In genomic region chr20:50141811-50142561, GRCh38 we compare ENCODE assay signal across 15 cellular contexts. TPM values are rescaled to one million over a fixed set of nuclear protein-coding genes. Genes with fewer than 3 reads are reported as not detected.
DNase-seq lines count a peak whose midpoint lies in the region; ATAC-seq and TF ChIP-seq lines count a peak whose summit lies in the region.
"Had no signal": no experiment of that assay in that cellular context is flagged by ENCODE, and none has a peak within 500 bp of the region (broad histone marks: within the 10 kb centered on the region; RNA-seq: fewer than 3 reads in every experiment).

No MANE protein-coding gene starts in this region.

- H4K12ac ChIP-seq in trophoblast cell (ENCODE audit: low read depth, low read length): no peak overlapping the region

- H3K27me3 Mint-ChIP-seq in chondrocyte (ENCODE audit: low read depth): no peaks in the 10 kb centered on the region
- H3K27me3 Mint-ChIP-seq: type B pancreatic cell had no signal

- no peak overlapping the region for H3K4me3 ChIP-seq in AG04450 (ENCODE audit: low read depth, low read length)
- H3K4me3 ChIP-seq in GM23248: no peak overlapping the region
- H3K4me3 ChIP-seq in trophoblast cell (ENCODE audit: low read depth, low read length): no peak overlapping the region
- H3K4me3 ChIP-seq: GM12878 had no signal

- H2AFZ ChIP-seq in GM23248: no peak overlapping the region
- H2AFZ ChIP-seq in trophoblast cell (ENCODE audit: insufficient read depth, low read length, poor library complexity): no peak overlapping the region

- no peak for ATAC-seq in GM21423 (IDR thresholded peaks at IDR 0.05; ENCODE audit: unreplicated experiment)
- ATAC-seq: GM12878 had no signal

- no peak overlapping the region for H4K8ac ChIP-seq in trophoblast cell (ENCODE audit: low read depth, low read length)

- no peak overlapping the region for H2BK5ac ChIP-seq in trophoblast cell (ENCODE audit: low read depth, low read length, poor library complexity)

- H3K36me3 Mint-ChIP-seq in chondrocyte (ENCODE audit: low read depth): peaks cover 18% of the 10 kb centered on the region

- H3K27ac Mint-ChIP-seq in chondrocyte (ENCODE audit: unreplicated experiment): peak overlapping the region; percentile 73
- H3K27ac Mint-ChIP-seq: mesothelial cell of epicardium, type B pancreatic cell had no signal

- H4K20me1 ChIP-seq in GM23248 (ENCODE audit: insufficient read depth): no peaks in the 10 kb centered on the region

- DNase-seq in AG04450 (ENCODE audit: low read depth, low spot score): no peak
- DNase-seq in GM23248: no peak
- no peak for DNase-seq in chondrocyte (ENCODE audit: low spot score)
- DNase-seq in trophoblast cell: no peak
- no peak for DNase-seq in NAMALWA (ENCODE audit: low spot score)
- DNase-seq in GM10248 (ENCODE audit: extremely low spot score): no peak
- DNase-seq: amniotic stem cell; CD4-positive, CD25-positive, alpha-beta regulatory T cell; NCI-H2171 treated with DMSO at 0.1 percent for 48 hours; occipital lobe; WERI-Rb-1 had no signal

- no peak overlapping the region for H3K14ac ChIP-seq in trophoblast cell (ENCODE audit: low read length)

- H3K9me3 ChIP-seq in AG04450 (ENCODE audit: control insufficient read depth, insufficient read depth, low read length): no peaks in the 10 kb centered on the region; the same call in 1 of the 2 replicates
- H3K9me3 ChIP-seq in GM23248 (ENCODE audit: low read depth): no peaks in the 10 kb centered on the region
- H3K9me3 ChIP-seq in trophoblast cell (ENCODE audit: insufficient read depth, low read depth, low read length): peaks cover 2% of the 10 kb centered on the region

- H3K79me1 ChIP-seq in trophoblast cell (ENCODE audit: low read length): peaks cover 5% of the 10 kb centered on the region

- peaks cover 27% of the 10 kb centered on the region for H3F3A ChIP-seq in GM23248 (ENCODE audit: insufficient read depth)

- no peak overlapping the region for H3K23ac ChIP-seq in trophoblast cell (ENCODE audit: low read length)

- H4K91ac ChIP-seq in trophoblast cell (ENCODE audit: low read depth, low read length): no peak overlapping the region

- peaks cover 88% of the 10 kb centered on the region for H3K79me2 ChIP-seq in GM23248 (ENCODE audit: insufficient read depth)
- peaks cover 30% of the 10 kb centered on the region for H3K79me2 ChIP-seq in trophoblast cell (ENCODE audit: control insufficient read depth, insufficient read depth, low read length, poor library complexity)

- H3K18ac ChIP-seq in trophoblast cell (ENCODE audit: low read length): no peak overlapping the region

- no peaks in the 10 kb centered on the region for H3K9me3 Mint-ChIP-seq in chondrocyte (ENCODE audit: low read depth)
- H3K9me3 Mint-ChIP-seq: CD4-positive, CD25-positive, alpha-beta regulatory T cell; mesothelial cell of epicardium; type B pancreatic cell had no signal

- H3K4me1 ChIP-seq in GM23248 (ENCODE audit: insufficient read depth): peaks cover 36% of the 10 kb centered on the region
- H3K4me1 ChIP-seq in trophoblast cell (ENCODE audit: control insufficient read depth in 1 of 2, insufficient read depth in 2 of 2, low read length in 2 of 2): peaks cover 35 to 49% of the 10 kb centered on the region in 2 experiments

- peak overlapping the region; percentile 47 for H3K4ac ChIP-seq in trophoblast cell (ENCODE audit: low read depth, low read length)

- no peak overlapping the region for H2BK120ac ChIP-seq in trophoblast cell (ENCODE audit: insufficient read depth, low read length, poor library complexity)

- 77 to 81% methylated on average over 12 of the region's 12 CpGs for WGBS in GM23248 (ENCODE audit: low coverage in 1 of 2, low lambda C conversion rate in 2 of 2, missing lambda C conversion rate in 2 of 2), 2 experiments
- no CpG with 5 or more reads among the region's 12 CpGs for WGBS in trophoblast cell (ENCODE audit: extremely low coverage, insufficient coverage, insufficient read length)

- H3K4me2 ChIP-seq in GM23248 (ENCODE audit: unreplicated experiment) (peak overlapping the region; percentile 8), trophoblast cell (ENCODE audit: low read length) (no peak overlapping the region)

- H3K4me3 Mint-ChIP-seq in chondrocyte (ENCODE audit: unreplicated experiment): no peak overlapping the region
- H3K4me3 Mint-ChIP-seq: mesothelial cell of epicardium, type B pancreatic cell had no signal

- H3K9ac ChIP-seq in GM23248 (0 out of 2 replicates have a peak overlapping the region, but pooled peaks have one; percentile 11), trophoblast cell (ENCODE audit: low read length) (no peak overlapping the region)

- peak overlapping the region; percentile 21 for H3K27ac ChIP-seq in AG04450 (ENCODE audit: low read depth, low read length)
- H3K27ac ChIP-seq in GM23248: peak overlapping the region; percentile 7; the same call in 1 of the 2 replicates
- no peak overlapping the region for H3K27ac ChIP-seq in trophoblast cell (ENCODE audit: low read depth, low read length)
- H3K27ac ChIP-seq: WERI-Rb-1 had no signal

- H3K4me1 Mint-ChIP-seq in chondrocyte (ENCODE audit: low read depth): peaks cover 76% of the 10 kb centered on the region
- H3K4me1 Mint-ChIP-seq: mesothelial cell of epicardium had no signal

- POLR2A ChIA-PET in AG04450 (lab: Yijun Ruan, JAX): no interaction called here
- POLR2A ChIA-PET in GM10248 (lab: Yijun Ruan, JAX): no interaction called here

- CTCF ChIA-PET in AG04450 (lab: Charles Lee): interaction anchor here (1.2 kb wide), 1 partner anchor 27 kb away, joined by 3 read pairs; no protein-coding TSS in a partner anchor
- CTCF ChIA-PET in GM10248 (lab: Yijun Ruan, JAX): interaction anchor here (1.0 kb wide), 1 partner anchor 21 kb away, joined by 4 read pairs; no protein-coding TSS in a partner anchor

- H3K36me3 ChIP-seq in GM23248 (ENCODE audit: low read depth) (peaks cover 8% of the 10 kb centered on the region; the same call in 1 of the 2 replicates), trophoblast cell (ENCODE audit: control insufficient read depth in 1 of 2, insufficient read depth in 2 of 2, low read length in 2 of 2) (peaks cover 69 to 71% of the 10 kb centered on the region in 2 experiments)

- H2AK5ac ChIP-seq in trophoblast cell (ENCODE audit: low read length): no peak overlapping the region

- no peak overlapping the region for H2BK12ac ChIP-seq in trophoblast cell (ENCODE audit: low read length)

- no peaks in the 10 kb centered on the region for H3K9me2 ChIP-seq in GM23248 (ENCODE audit: insufficient read depth)

- in situ Hi-C loops in GM23248 (cut with MboI): no loop called here

- no peaks in the 10 kb centered on the region for H3K27me3 ChIP-seq in AG04450 (ENCODE audit: control insufficient read depth, insufficient read depth, low read length)
- H3K27me3 ChIP-seq in GM23248 (replicated peaks; ENCODE audit: insufficient read depth): no peaks in the 10 kb centered on the region
- H3K27me3 ChIP-seq in trophoblast cell (ENCODE audit: insufficient read depth, low read length): no peaks in the 10 kb centered on the region

- no peak for TF ChIP-seq CTCF in AG04450 (IDR thresholded peaks at IDR 0.05; ENCODE audit: low read depth, low read length)
- TF ChIP-seq CTCF in chondrocyte (IDR thresholded peaks at IDR 0.05): no peak
- no peak for TF ChIP-seq CTCF in GM10248 (IDR thresholded peaks at IDR 0.05; ENCODE audit: control extremely low read depth, extremely low read depth, low read depth, missing control alignments)

RNA-seq across cellular contexts. Expression of gene PEDS1, which starts 11.5 kb away (rescaled TPM):
- polyA plus RNA-seq in AG04450 (2011; rRNA removed) (24.7 and 34.1 TPM in 2 replicates), GM23248 (2016; fragmentation: Nextera tagmentation; extraction: Ambion mirVana) (53.9 and 54.0 TPM in 2 replicates)
- 59.3 and 77.2 TPM in 2 replicates for polyA minus RNA-seq in AG04450 (2011; rRNA and poly(A)+ RNA removed)
- 54.6 and 55.7 TPM in 2 replicates for total RNA-seq in GM23248 (2014; rRNA removed; shearing (Covaris generic))
- total RNA-seq in chondrocyte: 36.8 to 42.3 TPM (median 41.4 TPM) in 3 replicates
- polyA plus RNA-seq in trophoblast cell (2013): 132 and 134 TPM in 2 replicates

RNA-seq across cellular contexts. Expression of gene UBE2V1, which starts 29.0 kb away (rescaled TPM):
- polyA plus RNA-seq in AG04450 (2011; rRNA removed) (148 and 171 TPM in 2 replicates), GM23248 (2016; fragmentation: Nextera tagmentation; extraction: Ambion mirVana) (186 and 197 TPM in 2 replicates)
- polyA minus RNA-seq in AG04450 (2011; rRNA and poly(A)+ RNA removed): 87.4 and 99.3 TPM in 2 replicates
- 41.7 and 49.1 TPM in 2 replicates for total RNA-seq in GM23248 (2014; rRNA removed; shearing (Covaris generic))
- 79.8 to 100 TPM (median 82.0 TPM) in 3 replicates for total RNA-seq in chondrocyte
- polyA plus RNA-seq in trophoblast cell (2013): 238 and 250 TPM in 2 replicates

RNA-seq across cellular contexts. Expression of gene CEBPB, which starts 48.6 kb away (rescaled TPM):
- 19.1 and 23.6 TPM in 2 replicates for polyA plus RNA-seq in AG04450 (2011; rRNA removed)
- 10.8 and 13.6 TPM in 2 replicates for polyA minus RNA-seq in AG04450 (2011; rRNA and poly(A)+ RNA removed)
- total RNA-seq in GM23248 (2014; rRNA removed; shearing (Covaris generic)): 54.4 and 73.8 TPM in 2 replicates
- polyA plus RNA-seq in GM23248 (2016; fragmentation: Nextera tagmentation; extraction: Ambion mirVana): 46.5 and 47.1 TPM in 2 replicates
- 20.4 to 81.4 TPM (median 78.7 TPM) in 3 replicates for total RNA-seq in chondrocyte
- 167 and 177 TPM in 2 replicates for polyA plus RNA-seq in trophoblast cell (2013)
